Comparison of ENCODE assay signal across 2 cellular contexts in the genomic region with DNA sequence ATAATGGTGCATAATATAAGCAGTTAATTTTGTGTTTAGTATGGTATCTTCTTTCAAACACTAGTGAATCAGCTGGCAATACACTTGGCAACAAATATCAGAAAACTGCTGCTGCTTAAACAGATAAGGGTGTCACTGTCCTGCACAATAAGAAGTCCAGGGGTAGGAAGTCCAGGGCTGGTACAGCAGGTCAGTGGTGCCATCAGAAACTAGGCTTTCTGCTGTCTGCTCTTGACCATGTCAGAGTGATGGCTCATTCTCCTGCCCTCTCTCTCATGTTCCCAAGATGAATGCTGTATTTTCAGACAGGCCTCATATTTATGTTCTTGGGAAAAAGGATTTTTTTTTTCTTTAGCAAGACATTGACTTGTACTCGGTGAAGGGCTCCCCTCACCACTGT.
TF ChIP-seq lines count a peak whose summit lies in the region.

No MANE protein-coding gene starts in this region.

TF ChIP-seq in HepG2, 621 proteins besides CTCF, POLR2A, EP300 and RAD21:
- TF ChIP-seq, protein P1, sequence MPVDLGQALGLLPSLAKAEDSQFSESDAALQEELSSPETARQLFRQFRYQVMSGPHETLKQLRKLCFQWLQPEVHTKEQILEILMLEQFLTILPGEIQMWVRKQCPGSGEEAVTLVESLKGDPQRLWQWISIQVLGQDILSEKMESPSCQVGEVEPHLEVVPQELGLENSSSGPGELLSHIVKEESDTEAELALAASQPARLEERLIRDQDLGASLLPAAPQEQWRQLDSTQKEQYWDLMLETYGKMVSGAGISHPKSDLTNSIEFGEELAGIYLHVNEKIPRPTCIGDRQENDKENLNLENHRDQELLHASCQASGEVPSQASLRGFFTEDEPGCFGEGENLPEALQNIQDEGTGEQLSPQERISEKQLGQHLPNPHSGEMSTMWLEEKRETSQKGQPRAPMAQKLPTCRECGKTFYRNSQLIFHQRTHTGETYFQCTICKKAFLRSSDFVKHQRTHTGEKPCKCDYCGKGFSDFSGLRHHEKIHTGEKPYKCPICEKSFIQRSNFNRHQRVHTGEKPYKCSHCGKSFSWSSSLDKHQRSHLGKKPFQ (CRISPR knock-in tag; IDR thresholded peaks at IDR 0.05; ENCODE audit: insufficient replicate concordance): no peak
- TF ChIP-seq, protein P2, sequence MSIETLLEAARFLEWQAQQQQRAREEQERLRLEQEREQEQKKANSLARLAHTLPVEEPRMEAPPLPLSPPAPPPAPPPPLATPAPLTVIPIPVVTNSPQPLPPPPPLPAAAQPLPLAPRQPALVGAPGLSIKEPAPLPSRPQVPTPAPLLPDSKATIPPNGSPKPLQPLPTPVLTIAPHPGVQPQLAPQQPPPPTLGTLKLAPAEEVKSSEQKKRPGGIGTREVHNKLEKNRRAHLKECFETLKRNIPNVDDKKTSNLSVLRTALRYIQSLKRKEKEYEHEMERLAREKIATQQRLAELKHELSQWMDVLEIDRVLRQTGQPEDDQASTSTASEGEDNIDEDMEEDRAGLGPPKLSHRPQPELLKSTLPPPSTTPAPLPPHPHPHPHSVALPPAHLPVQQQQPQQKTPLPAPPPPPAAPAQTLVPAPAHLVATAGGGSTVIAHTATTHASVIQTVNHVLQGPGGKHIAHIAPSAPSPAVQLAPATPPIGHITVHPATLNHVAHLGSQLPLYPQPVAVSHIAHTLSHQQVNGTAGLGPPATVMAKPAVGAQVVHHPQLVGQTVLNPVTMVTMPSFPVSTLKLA (IDR thresholded peaks at IDR 0.05): no peak
- TF ChIP-seq, protein P3, sequence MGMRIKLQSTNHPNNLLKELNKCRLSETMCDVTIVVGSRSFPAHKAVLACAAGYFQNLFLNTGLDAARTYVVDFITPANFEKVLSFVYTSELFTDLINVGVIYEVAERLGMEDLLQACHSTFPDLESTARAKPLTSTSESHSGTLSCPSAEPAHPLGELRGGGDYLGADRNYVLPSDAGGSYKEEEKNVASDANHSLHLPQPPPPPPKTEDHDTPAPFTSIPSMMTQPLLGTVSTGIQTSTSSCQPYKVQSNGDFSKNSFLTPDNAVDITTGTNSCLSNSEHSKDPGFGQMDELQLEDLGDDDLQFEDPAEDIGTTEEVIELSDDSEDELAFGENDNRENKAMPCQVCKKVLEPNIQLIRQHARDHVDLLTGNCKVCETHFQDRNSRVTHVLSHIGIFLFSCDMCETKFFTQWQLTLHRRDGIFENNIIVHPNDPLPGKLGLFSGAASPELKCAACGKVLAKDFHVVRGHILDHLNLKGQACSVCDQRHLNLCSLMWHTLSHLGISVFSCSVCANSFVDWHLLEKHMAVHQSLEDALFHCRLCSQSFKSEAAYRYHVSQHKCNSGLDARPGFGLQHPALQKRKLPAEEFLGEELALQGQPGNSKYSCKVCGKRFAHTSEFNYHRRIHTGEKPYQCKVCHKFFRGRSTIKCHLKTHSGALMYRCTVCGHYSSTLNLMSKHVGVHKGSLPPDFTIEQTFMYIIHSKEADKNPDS (CRISPR knock-in tag; IDR thresholded peaks at IDR 0.05): no peak
- TF ChIP-seq, protein P4, sequence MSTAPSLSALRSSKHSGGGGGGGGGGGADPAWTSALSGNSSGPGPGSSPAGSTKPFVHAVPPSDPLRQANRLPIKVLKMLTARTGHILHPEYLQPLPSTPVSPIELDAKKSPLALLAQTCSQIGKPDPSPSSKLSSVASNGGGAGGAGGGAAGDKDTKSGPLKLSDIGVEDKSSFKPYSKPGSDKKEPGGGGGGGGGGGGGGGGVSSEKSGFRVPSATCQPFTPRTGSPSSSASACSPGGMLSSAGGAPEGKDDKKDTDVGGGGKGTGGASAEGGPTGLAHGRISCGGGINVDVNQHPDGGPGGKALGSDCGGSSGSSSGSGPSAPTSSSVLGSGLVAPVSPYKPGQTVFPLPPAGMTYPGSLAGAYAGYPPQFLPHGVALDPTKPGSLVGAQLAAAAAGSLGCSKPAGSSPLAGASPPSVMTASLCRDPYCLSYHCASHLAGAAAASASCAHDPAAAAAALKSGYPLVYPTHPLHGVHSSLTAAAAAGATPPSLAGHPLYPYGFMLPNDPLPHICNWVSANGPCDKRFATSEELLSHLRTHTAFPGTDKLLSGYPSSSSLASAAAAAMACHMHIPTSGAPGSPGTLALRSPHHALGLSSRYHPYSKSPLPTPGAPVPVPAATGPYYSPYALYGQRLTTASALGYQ (CRISPR knock-in tag; IDR thresholded peaks at IDR 0.05): no peak
- no peak for TF ChIP-seq ZNF292 (CRISPR knock-in tag; IDR thresholded peaks at IDR 0.05; ENCODE audit: borderline replicate concordance, low read depth)

TF ChIP-seq in K562, 482 proteins besides CTCF, POLR2A, EP300 and RAD21:
- TF ChIP-seq CHCHD3 (CRISPR knock-in tag; IDR thresholded peaks at IDR 0.05) (no peak), PHTF2 (CRISPR knock-in tag; IDR thresholded peaks at IDR 0.05) (no peak), ZNF79 (CRISPR knock-in tag; IDR thresholded peaks at IDR 0.05; ENCODE audit: low read depth) (no peak)
- TF ChIP-seq, protein P5, sequence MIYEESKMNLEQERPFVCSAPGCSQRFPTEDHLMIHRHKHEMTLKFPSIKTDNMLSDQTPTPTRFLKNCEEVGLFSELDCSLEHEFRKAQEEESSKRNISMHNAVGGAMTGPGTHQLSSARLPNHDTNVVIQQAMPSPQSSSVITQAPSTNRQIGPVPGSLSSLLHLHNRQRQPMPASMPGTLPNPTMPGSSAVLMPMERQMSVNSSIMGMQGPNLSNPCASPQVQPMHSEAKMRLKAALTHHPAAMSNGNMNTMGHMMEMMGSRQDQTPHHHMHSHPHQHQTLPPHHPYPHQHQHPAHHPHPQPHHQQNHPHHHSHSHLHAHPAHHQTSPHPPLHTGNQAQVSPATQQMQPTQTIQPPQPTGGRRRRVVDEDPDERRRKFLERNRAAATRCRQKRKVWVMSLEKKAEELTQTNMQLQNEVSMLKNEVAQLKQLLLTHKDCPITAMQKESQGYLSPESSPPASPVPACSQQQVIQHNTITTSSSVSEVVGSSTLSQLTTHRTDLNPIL (CRISPR knock-in tag; IDR thresholded peaks at IDR 0.05): no peak
